Comparison of ENCODE assay signal across 1 cellular context in the genomic region with DNA sequence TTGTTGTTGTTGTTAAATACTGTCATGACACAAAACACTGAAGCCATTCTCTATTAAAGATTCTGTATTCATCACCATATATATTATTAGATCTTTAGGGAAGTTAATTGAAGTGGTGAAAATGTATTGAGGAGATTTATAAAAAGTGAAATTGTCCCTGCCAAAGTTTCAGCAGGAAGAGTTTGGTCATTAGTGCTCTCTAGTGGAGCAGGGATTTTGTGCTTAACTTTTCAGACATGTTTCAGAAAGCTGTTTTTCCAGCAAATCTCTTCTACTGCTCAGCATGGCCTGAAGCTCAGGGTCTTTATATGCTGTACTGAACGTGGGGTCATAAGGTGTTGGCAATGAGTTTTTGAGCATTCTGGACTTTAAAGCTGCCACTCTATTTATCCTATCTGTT.
TF ChIP-seq lines count a peak whose summit lies in the region.

No MANE protein-coding gene starts in this region.

TF ChIP-seq in H1, 55 proteins besides CTCF, POLR2A, EP300 and RAD21:
- TF ChIP-seq SIN3A (conservative IDR thresholded peaks at IDR 0.05 in 1 of 2, IDR thresholded peaks at IDR 0.05 in 1 of 2; ENCODE audit: low read depth in 1 of 2, low read length in 2 of 2) (no peak), NRF1 (IDR thresholded peaks at IDR 0.05; ENCODE audit: low read depth, low read length) (no peak), YY1 (IDR thresholded peaks at IDR 0.05; ENCODE audit: low read depth, low read length) (no peak), RFX5 (IDR thresholded peaks at IDR 0.05; ENCODE audit: borderline replicate concordance, low read depth, low read length) (no peak), CTBP2 (IDR thresholded peaks at IDR 0.05; ENCODE audit: borderline replicate concordance, insufficient read depth, insufficient read length, low read length) (no peak), ASH2L (IDR thresholded peaks at IDR 0.05; ENCODE audit: low read length) (no peak), RXRA (IDR thresholded peaks at IDR 0.05; ENCODE audit: insufficient read depth, low read depth, low read length) (no peak), SP2 (IDR thresholded peaks at IDR 0.05; ENCODE audit: low read length) (no peak), SUZ12 (IDR thresholded peaks at IDR 0.05; ENCODE audit: low read length) (no peak), SIX5 (IDR thresholded peaks at IDR 0.05; ENCODE audit: low read depth, low read length) (no peak), KDM4A (IDR thresholded peaks at IDR 0.05; ENCODE audit: low read depth, low read length, severe bottlenecking) (no peak), TAF1 (IDR thresholded peaks at IDR 0.05; ENCODE audit: low read depth, low read length) (no peak)
- TF ChIP-seq, protein P1, sequence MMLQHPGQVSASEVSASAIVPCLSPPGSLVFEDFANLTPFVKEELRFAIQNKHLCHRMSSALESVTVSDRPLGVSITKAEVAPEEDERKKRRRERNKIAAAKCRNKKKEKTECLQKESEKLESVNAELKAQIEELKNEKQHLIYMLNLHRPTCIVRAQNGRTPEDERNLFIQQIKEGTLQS (IDR thresholded peaks at IDR 0.05; ENCODE audit: insufficient read depth, low read depth, low read length), result no peak
- TF ChIP-seq, protein P2, sequence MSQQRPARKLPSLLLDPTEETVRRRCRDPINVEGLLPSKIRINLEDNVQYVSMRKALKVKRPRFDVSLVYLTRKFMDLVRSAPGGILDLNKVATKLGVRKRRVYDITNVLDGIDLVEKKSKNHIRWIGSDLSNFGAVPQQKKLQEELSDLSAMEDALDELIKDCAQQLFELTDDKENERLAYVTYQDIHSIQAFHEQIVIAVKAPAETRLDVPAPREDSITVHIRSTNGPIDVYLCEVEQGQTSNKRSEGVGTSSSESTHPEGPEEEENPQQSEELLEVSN (IDR thresholded peaks at IDR 0.05), result no peak
